ENCODE assay signal across 9 cellular contexts in the genomic region with DNA sequence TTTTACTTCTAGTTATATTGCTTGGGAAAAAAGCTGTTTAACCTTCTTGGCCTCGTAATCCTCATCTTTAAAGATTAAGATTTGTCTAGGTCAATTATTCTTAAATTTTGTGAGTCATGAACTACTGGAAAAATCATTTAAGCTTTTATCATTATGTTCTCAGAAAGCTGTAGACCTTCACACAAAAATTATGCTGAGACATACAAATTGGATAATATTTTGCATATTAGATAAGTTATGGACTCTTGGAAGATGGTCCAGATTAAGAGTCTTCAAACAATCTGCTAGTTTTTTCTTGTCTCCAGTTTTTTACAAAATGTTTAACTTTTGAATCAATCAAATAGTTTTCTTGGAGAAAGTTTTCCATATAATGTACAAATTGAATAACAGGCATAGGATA.
"Had no signal": no experiment of that assay in that cellular context is flagged by ENCODE, and none has a peak within 500 bp of the region (broad histone marks: within the 10 kb centered on the region; RNA-seq: fewer than 3 reads in every experiment).

No MANE protein-coding gene starts in this region.

- H3K27ac Mint-ChIP-seq: GM23338, H9, IgD-negative memory B cell had no signal

- H3K9ac ChIP-seq: KMS-11 had no signal

- H3K36me3 Mint-ChIP-seq: IgD-negative memory B cell had no signal

- DNase-seq: H9, HCEC 1CT, KBM-7 had no signal

- H3K27me3 Mint-ChIP-seq: IgD-negative memory B cell had no signal

- H2AFZ ChIP-seq: GM23338 had no signal

- H3K4me3 Mint-ChIP-seq: GM23338, H9, IgD-negative memory B cell had no signal

- H3K27ac ChIP-seq: HL-60, KMS-11 had no signal

- H3K4me3 ChIP-seq: GM23338 had no signal

- H3K4me1 Mint-ChIP-seq: GM23338, H9, IgD-negative memory B cell had no signal

- H3K4me2 ChIP-seq: GM23338, KMS-11 had no signal

- FAIRE-seq: H1, H54 had no signal

- ATAC-seq: GM23338 had no signal
